Comparison of ENCODE assay signal across 9 cellular contexts in the genomic region with DNA sequence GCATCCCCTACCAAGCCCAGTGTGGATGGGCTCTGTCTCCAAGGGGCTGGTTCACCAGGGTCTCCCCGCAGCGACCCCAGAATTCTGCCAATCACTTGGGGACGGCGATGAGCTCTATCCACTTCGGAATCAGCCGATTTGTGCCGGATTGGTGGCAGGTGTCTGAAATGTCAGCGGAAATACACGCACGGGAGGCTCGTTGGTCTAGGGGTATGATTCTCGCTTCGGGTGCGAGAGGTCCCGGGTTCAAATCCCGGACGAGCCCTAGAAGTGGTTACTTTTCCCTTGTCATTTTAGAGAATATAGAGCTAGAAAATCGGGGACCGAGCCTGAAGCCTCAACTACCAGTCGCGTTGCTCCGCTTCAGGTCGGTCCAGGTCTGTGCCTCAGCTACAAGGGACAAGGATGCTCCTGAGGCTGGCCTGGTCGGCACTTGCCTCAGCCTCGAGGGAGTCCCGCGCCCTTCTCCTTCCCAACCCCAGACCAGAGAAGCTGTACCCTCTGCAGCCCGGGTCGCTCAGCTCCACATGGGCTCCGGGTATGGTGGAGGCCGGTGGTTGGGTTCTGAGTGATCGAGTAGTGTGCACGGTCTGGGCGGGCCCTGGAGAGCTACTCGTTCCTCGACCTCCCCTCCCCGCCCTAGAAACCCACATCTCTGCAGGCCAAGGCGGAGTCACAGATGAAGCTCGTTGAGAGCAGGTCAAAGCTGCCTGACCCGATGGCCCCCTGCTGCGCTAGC. TPM values are rescaled to one million over a fixed set of nuclear protein-coding genes. Genes with fewer than 3 reads are reported as not detected.
A peak's percentile ranks its signal among the peaks of the same experiment; 100 is the strongest.
DNase-seq lines count a peak whose midpoint lies in the region; ATAC-seq and TF ChIP-seq lines count a peak whose summit lies in the region.
"Had no signal": no experiment of that assay in that cellular context is flagged by ENCODE, and none has a peak within 500 bp of the region (broad histone marks: within the 10 kb centered on the region; RNA-seq: fewer than 3 reads in every experiment).

No MANE protein-coding gene starts in this region.

- H3K27ac ChIP-seq in ovary = no peak overlapping the region
- H3K27ac ChIP-seq: SJSA1 had no signal

- H3K27me3 Mint-ChIP-seq in type B pancreatic cell = peaks cover 86% of the 10 kb centered on the region

- intact Hi-C loops in ovary (cut with DNase I) = no loop called here
- intact Hi-C loops in left ventricle myocardium superior (cut with micrococcal nuclease) = no loop called here

- H3K36me3 ChIP-seq in H7 (replicated peaks; ENCODE audit: control insufficient read depth, insufficient read depth, low read length) (no peaks in the 10 kb centered on the region), ovary (no peaks in the 10 kb centered on the region)
- H3K36me3 ChIP-seq: SJSA1 had no signal

- H3K4me3 ChIP-seq in H7 (ENCODE audit: insufficient read depth, low read depth, low read length) = peak overlapping the region; percentile 58
- H3K4me3 ChIP-seq in epithelial cell of esophagus (ENCODE audit: low read length) = no peak overlapping the region
- H3K4me3 ChIP-seq in ovary = no peak overlapping the region
- H3K4me3 ChIP-seq: SJSA1 had no signal

- H3K27me3 ChIP-seq in H7 (ENCODE audit: control insufficient read depth, insufficient read depth, low read length) = peaks cover 26% of the 10 kb centered on the region
- peaks cover 12% of the 10 kb centered on the region for H3K27me3 ChIP-seq in ovary

- 7 to 11% (median 8%) methylated on average over 40 to 41 of the region's 41 CpGs for WGBS in ovary, 3 donors

- ATAC-seq in SK-N-SH treated with all-trans-retinoic acid at 6 μM for 48 hours = peak; percentile 62
- ATAC-seq in left ventricle myocardium superior = no peak
- no peak for ATAC-seq in GM18868 (IDR thresholded peaks at IDR 0.05; ENCODE audit: unreplicated experiment)

- no peak overlapping the region for H3K27ac Mint-ChIP-seq in type B pancreatic cell

- TF ChIP-seq EP300 in ovary (IDR thresholded peaks at IDR 0.05) = no peak

- no peaks in the 10 kb centered on the region for H3K9me3 Mint-ChIP-seq in type B pancreatic cell

- H3K4me1 ChIP-seq in ovary (ENCODE audit: insufficient read depth) = peaks cover 1% of the 10 kb centered on the region

- no peaks in the 10 kb centered on the region for H3K9me3 ChIP-seq in ovary

- DNase-seq in H7 = peak; percentile 79
- peak; percentile 73 for DNase-seq in epithelial cell of esophagus (ENCODE audit: low read depth)
- DNase-seq in stimulated activated CD8-positive, alpha-beta memory T cell treated with anti-CD3 and anti-CD28 coated beads, Interleukin-7, amount 100 ng/mL, for 48 hours (ENCODE audit: extremely low read depth in 1 of 2, low read depth in 1 of 2) = peak; percentile 49 to 58
- no peak for DNase-seq in type B pancreatic cell (ENCODE audit: extremely low spot score, unreplicated experiment)
- DNase-seq in ovary = no peak
- DNase-seq in left ventricle myocardium superior = no peak

- no peak for TF ChIP-seq POLR2A in ovary (IDR thresholded peaks at IDR 0.05)

- peaks cover 9% of the 10 kb centered on the region for H3K4me1 Mint-ChIP-seq in type B pancreatic cell (ENCODE audit: unreplicated experiment)

- H3K4me3 Mint-ChIP-seq in type B pancreatic cell = no peak overlapping the region

- no peaks in the 10 kb centered on the region for H3K36me3 Mint-ChIP-seq in type B pancreatic cell

- no peak for TF ChIP-seq CTCF in epithelial cell of esophagus (IDR thresholded peaks at IDR 0.05; ENCODE audit: insufficient read depth, low read depth, low read length, missing control alignments)
- TF ChIP-seq CTCF in type B pancreatic cell (conservative IDR thresholded peaks at IDR 0.05) = no peak
- no peak for TF ChIP-seq CTCF in ovary (IDR thresholded peaks at IDR 0.05)

TF ChIP-seq in SK-N-SH treated with all-trans-retinoic acid at 6 μM for 48 hours, 23 proteins besides CTCF, POLR2A, EP300 and RAD21 (continues in another document):
- TF ChIP-seq, protein P1, sequence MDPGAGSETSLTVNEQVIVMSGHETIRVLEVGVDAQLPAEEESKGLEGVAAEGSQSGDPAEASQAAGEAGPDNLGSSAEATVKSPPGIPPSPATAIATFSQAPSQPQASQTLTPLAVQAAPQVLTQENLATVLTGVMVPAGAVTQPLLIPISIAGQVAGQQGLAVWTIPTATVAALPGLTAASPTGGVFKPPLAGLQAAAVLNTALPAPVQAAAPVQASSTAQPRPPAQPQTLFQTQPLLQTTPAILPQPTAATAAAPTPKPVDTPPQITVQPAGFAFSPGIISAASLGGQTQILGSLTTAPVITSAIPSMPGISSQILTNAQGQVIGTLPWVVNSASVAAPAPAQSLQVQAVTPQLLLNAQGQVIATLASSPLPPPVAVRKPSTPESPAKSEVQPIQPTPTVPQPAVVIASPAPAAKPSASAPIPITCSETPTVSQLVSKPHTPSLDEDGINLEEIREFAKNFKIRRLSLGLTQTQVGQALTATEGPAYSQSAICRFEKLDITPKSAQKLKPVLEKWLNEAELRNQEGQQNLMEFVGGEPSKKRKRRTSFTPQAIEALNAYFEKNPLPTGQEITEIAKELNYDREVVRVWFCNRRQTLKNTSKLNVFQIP (CRISPR knock-in tag; IDR thresholded peaks at IDR 0.05; ENCODE audit: borderline replicate concordance, low read depth) = no peak
- no peak for TF ChIP-seq TOX (CRISPR knock-in tag; IDR thresholded peaks at IDR 0.05; ENCODE audit: borderline replicate concordance)
- TF ChIP-seq BACH2 (CRISPR knock-in tag; IDR thresholded peaks at IDR 0.05; ENCODE audit: borderline replicate concordance) = no peak
- TF ChIP-seq RARB (CRISPR knock-in tag; IDR thresholded peaks at IDR 0.05) = no peak
- no peak for TF ChIP-seq ZFP3 (CRISPR knock-in tag; IDR thresholded peaks at IDR 0.05)
- no peak for TF ChIP-seq ISL1 (CRISPR knock-in tag; IDR thresholded peaks at IDR 0.05)
- no peak for TF ChIP-seq ZFP30 (CRISPR knock-in tag; IDR thresholded peaks at IDR 0.05)
- no peak for TF ChIP-seq TCF4 (CRISPR knock-in tag; IDR thresholded peaks at IDR 0.05; ENCODE audit: borderline replicate concordance)
- TF ChIP-seq ZNF565 (CRISPR knock-in tag; conservative IDR thresholded peaks at IDR 0.05; ENCODE audit: low read depth) = no peak
- TF ChIP-seq OSR1 (CRISPR knock-in tag; IDR thresholded peaks at IDR 0.05) = no peak
- TF ChIP-seq ZNF70 (CRISPR knock-in tag; IDR thresholded peaks at IDR 0.05) = no peak
- TF ChIP-seq, protein P2, sequence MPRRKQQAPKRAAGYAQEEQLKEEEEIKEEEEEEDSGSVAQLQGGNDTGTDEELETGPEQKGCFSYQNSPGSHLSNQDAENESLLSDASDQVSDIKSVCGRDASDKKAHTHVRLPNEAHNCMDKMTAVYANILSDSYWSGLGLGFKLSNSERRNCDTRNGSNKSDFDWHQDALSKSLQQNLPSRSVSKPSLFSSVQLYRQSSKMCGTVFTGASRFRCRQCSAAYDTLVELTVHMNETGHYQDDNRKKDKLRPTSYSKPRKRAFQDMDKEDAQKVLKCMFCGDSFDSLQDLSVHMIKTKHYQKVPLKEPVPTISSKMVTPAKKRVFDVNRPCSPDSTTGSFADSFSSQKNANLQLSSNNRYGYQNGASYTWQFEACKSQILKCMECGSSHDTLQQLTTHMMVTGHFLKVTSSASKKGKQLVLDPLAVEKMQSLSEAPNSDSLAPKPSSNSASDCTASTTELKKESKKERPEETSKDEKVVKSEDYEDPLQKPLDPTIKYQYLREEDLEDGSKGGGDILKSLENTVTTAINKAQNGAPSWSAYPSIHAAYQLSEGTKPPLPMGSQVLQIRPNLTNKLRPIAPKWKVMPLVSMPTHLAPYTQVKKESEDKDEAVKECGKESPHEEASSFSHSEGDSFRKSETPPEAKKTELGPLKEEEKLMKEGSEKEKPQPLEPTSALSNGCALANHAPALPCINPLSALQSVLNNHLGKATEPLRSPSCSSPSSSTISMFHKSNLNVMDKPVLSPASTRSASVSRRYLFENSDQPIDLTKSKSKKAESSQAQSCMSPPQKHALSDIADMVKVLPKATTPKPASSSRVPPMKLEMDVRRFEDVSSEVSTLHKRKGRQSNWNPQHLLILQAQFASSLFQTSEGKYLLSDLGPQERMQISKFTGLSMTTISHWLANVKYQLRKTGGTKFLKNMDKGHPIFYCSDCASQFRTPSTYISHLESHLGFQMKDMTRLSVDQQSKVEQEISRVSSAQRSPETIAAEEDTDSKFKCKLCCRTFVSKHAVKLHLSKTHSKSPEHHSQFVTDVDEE (CRISPR knock-in tag; IDR thresholded peaks at IDR 0.05) = no peak
- TF ChIP-seq ZC3H10 (CRISPR knock-in tag; IDR thresholded peaks at IDR 0.05) = no peak
- no peak for TF ChIP-seq ARNTL (CRISPR knock-in tag; IDR thresholded peaks at IDR 0.05; ENCODE audit: borderline replicate concordance, low read depth)
- TF ChIP-seq, protein P3, sequence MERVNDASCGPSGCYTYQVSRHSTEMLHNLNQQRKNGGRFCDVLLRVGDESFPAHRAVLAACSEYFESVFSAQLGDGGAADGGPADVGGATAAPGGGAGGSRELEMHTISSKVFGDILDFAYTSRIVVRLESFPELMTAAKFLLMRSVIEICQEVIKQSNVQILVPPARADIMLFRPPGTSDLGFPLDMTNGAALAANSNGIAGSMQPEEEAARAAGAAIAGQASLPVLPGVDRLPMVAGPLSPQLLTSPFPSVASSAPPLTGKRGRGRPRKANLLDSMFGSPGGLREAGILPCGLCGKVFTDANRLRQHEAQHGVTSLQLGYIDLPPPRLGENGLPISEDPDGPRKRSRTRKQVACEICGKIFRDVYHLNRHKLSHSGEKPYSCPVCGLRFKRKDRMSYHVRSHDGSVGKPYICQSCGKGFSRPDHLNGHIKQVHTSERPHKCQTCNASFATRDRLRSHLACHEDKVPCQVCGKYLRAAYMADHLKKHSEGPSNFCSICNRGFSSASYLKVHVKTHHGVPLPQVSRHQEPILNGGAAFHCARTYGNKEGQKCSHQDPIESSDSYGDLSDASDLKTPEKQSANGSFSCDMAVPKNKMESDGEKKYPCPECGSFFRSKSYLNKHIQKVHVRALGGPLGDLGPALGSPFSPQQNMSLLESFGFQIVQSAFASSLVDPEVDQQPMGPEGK (CRISPR knock-in tag; IDR thresholded peaks at IDR 0.05; ENCODE audit: borderline replicate concordance) = no peak

RNA-seq across cellular contexts. Expression of a gene that starts 16.0 kb away (rescaled TPM):
- total RNA-seq in H7 (2014; rRNA removed; shearing (Covaris generic)) = not detected in 2 replicates
- total RNA-seq in type B pancreatic cell (ENCODE audit: low replicate concordance) = 0.34 TPM in 1 of 2 replicates, not detected in the other
- total RNA-seq in ovary = not detected
- polyA plus RNA-seq in ovary = not detected
- total RNA-seq in left ventricle myocardium superior = not detected
- total RNA-seq: SJSA1 had no signal

RNA-seq across cellular contexts. Expression of a gene that starts 37.2 kb away (rescaled TPM):
- total RNA-seq in H7 (2014; rRNA removed; shearing (Covaris generic)) = 5.5 and 6.3 TPM in 2 replicates
- total RNA-seq in type B pancreatic cell (ENCODE audit: low replicate concordance) (11.6 and 13.3 TPM in 2 replicates), ovary (10 to 100 TPM in 5 of 7 donors, 1 to 10 TPM in 2; 4.7 to 18.9 (median 12.2) TPM), left ventricle myocardium superior (7.1 TPM)
- polyA plus RNA-seq in ovary = 10 to 100 TPM in 1 of 2 donors, under 1 TPM in 1; 0.95 to 10.7 TPM

RNA-seq across cellular contexts. Expression of a gene that starts 59.6 kb away (rescaled TPM):
- total RNA-seq in H7 (2014; rRNA removed; shearing (Covaris generic)) = 40.2 and 41.2 TPM in 2 replicates
- total RNA-seq in type B pancreatic cell (ENCODE audit: low replicate concordance) = 15.0 and 18.2 TPM in 2 replicates
- 10 to 100 TPM; 10.7 to 16.3 (median 15.6) TPM for total RNA-seq in ovary
- 10 to 100 TPM in 1 of 2 donors, 1 to 10 TPM in 1; 3.0 to 22.1 TPM for polyA plus RNA-seq in ovary
- total RNA-seq in left ventricle myocardium superior = 8.8 TPM

Comparison
In these comparisons a context has a peak if more than half of its experiments do, and no peak if none do; other contexts are left out.
1. DNase-seq: peak in H7 (single experiment), epithelial cell of esophagus (single experiment) and stimulated activated CD8-positive, alpha-beta memory T cell treated with anti-CD3 and anti-CD28 coated beads, Interleukin-7, amount 100 ng/mL, for 48 hours (2 of 2); none in type B pancreatic cell (single experiment), ovary (0 of 5) and left ventricle myocardium superior (single experiment).